Comparison of ENCODE assay signal across 15 cellular contexts in the genomic region with DNA sequence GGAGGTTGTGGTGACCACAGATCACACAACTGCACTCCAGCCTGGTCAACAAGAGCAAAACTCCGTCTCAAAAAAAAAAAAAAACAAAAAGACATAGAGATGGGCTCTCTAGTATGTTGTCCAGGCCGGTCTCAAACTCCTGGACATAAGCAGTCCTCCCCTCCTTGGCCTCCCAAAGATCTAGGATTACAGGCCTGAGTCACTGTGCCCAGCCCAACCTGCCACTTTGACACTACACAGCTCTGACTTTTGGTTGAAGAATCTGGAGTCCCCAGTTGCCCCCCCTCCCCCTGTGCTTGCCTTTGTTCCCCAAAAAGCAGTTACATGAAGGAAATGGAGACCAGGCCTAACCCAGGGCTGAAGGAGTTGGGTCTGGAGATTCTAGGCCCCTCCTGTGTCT. TPM values are rescaled to one million over a fixed set of nuclear protein-coding genes. Genes with fewer than 3 reads are reported as not detected.
A peak's percentile ranks its signal among the peaks of the same experiment; 100 is the strongest.
DNase-seq lines count a peak whose midpoint lies in the region; ATAC-seq and TF ChIP-seq lines count a peak whose summit lies in the region.
"Had no signal": no experiment of that assay in that cellular context is flagged by ENCODE, and none has a peak within 500 bp of the region (broad histone marks: within the 10 kb centered on the region; RNA-seq: fewer than 3 reads in every experiment).

No MANE protein-coding gene starts in this region.

- no peaks in the 10 kb centered on the region for H3K36me3 ChIP-seq in rectal smooth muscle tissue (ENCODE audit: control insufficient read depth, insufficient read depth, low read length)

- H3K27ac ChIP-seq in rectal smooth muscle tissue (ENCODE audit: low read depth, low read length): peak overlapping the region; percentile 66

- no peak for ATAC-seq in HG03520 (IDR thresholded peaks at IDR 0.05; ENCODE audit: unreplicated experiment)
- no peak for ATAC-seq in sciatic nerve
- ATAC-seq: left lobe of liver had no signal

- H3K27me3 ChIP-seq in rectal smooth muscle tissue (ENCODE audit: control insufficient read depth, insufficient read depth, low read length): no peaks in the 10 kb centered on the region
- H3K27me3 ChIP-seq: BLaER1 treated with 17β-estradiol and CSF1 and Interleukin-3, amounts not matched to agents 10 nM and 100 nM had no signal

- no peak for TF ChIP-seq POLR2A in erythroblast (IDR thresholded peaks at IDR 0.05; ENCODE audit: low read length)

- DNase-seq in EH (ENCODE audit: low read depth): peak; percentile 80
- peak; percentile 32 for DNase-seq in RPMI7951 (ENCODE audit: low read depth)
- DNase-seq in erythroblast (lab: John Stamatoyannopoulos, UW): peak; percentile 40 to 55
- DNase-seq in NCI-H1092 treated with DMSO at 0.1 percent for 48 hours (lab: John Stamatoyannopoulos, UW): no peak
- no peak for DNase-seq in T-helper 2 cell
- no peak for DNase-seq in sciatic nerve (ENCODE audit: low spot score)
- DNase-seq: activated effector memory CD4-positive, alpha-beta T cell treated with anti-CD3 and anti-CD28 coated beads, Interleukin-2, amount 50 U/mL, for 16 hours; cerebellar nuclear complex; NCI-H1436; NCI-H748 treated with DMSO at 0.1 percent for 48 hours had no signal

- H3K9ac ChIP-seq in rectal smooth muscle tissue (ENCODE audit: low read length): no peak overlapping the region

- H3K4me1 ChIP-seq in rectal smooth muscle tissue (ENCODE audit: control insufficient read depth, insufficient read depth, low read length): peaks cover 27% of the 10 kb centered on the region

- H3K4me3 ChIP-seq in rectal smooth muscle tissue (ENCODE audit: low read length): no peak overlapping the region
- H3K4me3 ChIP-seq: BLaER1 treated with 17β-estradiol and CSF1 and Interleukin-3, amounts not matched to agents 10 nM and 100 nM had no signal

- intact Hi-C loops in sciatic nerve (cut with DNase I): no loop called here

RNA-seq across cellular contexts. Expression of a gene that starts 12.9 kb away (rescaled TPM):
- total RNA-seq in RPMI7951 (2014; rRNA removed; shearing (Covaris generic)): 22.2 and 23.9 TPM in 2 replicates
- total RNA-seq in sciatic nerve: 33.3 TPM

RNA-seq across cellular contexts. Expression of a gene that starts 36.1 kb away (rescaled TPM):
- 0.36 TPM in 1 of 2 replicates, not detected in the other for total RNA-seq in RPMI7951 (2014; rRNA removed; shearing (Covaris generic))
- 2.7 TPM for total RNA-seq in sciatic nerve
- total RNA-seq: glomerular endothelial cell had no signal

RNA-seq across cellular contexts. Expression of a gene that starts 44.2 kb away (rescaled TPM):
- 34.1 and 38.3 TPM in 2 replicates for total RNA-seq in RPMI7951 (2014; rRNA removed; shearing (Covaris generic))
- total RNA-seq in sciatic nerve: 33.1 TPM

RNA-seq across cellular contexts. Expression of a gene that starts 44.3 kb away (rescaled TPM):
- total RNA-seq in RPMI7951 (2014; rRNA removed; shearing (Covaris generic)): 20.4 and 32.0 TPM in 2 replicates
- 14.4 TPM for total RNA-seq in sciatic nerve

RNA-seq across cellular contexts. Expression of a gene that starts 48.3 kb away (rescaled TPM):
- total RNA-seq in RPMI7951 (2014; rRNA removed; shearing (Covaris generic)): 39.8 and 77.3 TPM in 2 replicates
- total RNA-seq in sciatic nerve: 20.0 TPM

Comparison
In these comparisons a context has a peak if more than half of its experiments do, and no peak if none do; other contexts are left out.
1. DNase-seq: peak in EH (single experiment), RPMI7951 (single experiment) and erythroblast (2 of 2); none in NCI-H1092 treated with DMSO at 0.1 percent for 48 hours (single experiment), T-helper 2 cell (0 of 5) and sciatic nerve (single experiment).